Comparison of ENCODE assay signal across 8 cellular contexts in the genomic region with DNA sequence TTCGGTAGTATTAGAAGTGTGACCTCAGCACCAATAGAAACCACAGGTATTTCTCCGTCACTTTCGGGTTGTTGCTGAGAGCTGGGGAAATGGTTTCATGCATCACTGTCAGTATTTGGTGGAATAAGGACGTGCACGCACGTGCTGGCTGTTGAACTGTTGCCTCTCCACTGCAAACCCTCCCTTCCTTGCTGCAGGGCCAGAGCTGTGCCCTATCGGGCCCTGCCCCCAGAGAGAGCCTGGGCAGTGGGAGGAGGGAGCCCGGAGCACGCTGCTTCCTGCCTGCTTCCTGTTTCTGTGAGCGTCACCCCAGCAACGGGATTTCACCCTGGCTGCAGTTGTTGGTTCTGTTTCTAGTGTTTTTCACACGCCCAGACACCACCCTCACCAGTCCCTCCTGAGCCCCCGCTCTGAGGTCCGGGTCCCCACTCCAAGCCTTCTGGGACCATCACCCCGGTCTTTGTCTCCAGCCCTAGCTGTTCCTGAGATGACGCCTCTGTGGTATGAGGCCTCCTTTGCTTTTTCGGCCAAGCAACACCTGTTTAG. TPM values are rescaled to one million over a fixed set of nuclear protein-coding genes. Genes with fewer than 3 reads are reported as not detected.
DNase-seq lines count a peak whose midpoint lies in the region; ATAC-seq and TF ChIP-seq lines count a peak whose summit lies in the region.

No MANE protein-coding gene starts in this region.

- peak overlapping the region; percentile 90 to 96 for H3K4me3 Mint-ChIP-seq in activated T-cell treated with anti-CD3 and anti-CD28 coated beads, Interleukin-2, amount 50 U/mL, for 72 hours

- H3K9me3 Mint-ChIP-seq in activated T-cell treated with anti-CD3 and anti-CD28 coated beads, Interleukin-2, amount 50 U/mL, for 72 hours, result no peaks in the 10 kb centered on the region

- no peak overlapping the region for H2BK12ac ChIP-seq in neuronal stem cell (ENCODE audit: low read length)

- H3K9me3 ChIP-seq in PC-3 (ENCODE audit: low read length) (no peaks in the 10 kb centered on the region), neuronal stem cell (replicated peaks in 1 of 2; ENCODE audit: control insufficient read depth in 2 of 2, insufficient read depth in 1 of 2, low read depth in 1 of 2, low read length in 2 of 2) (no peaks in the 10 kb centered on the region), thoracic aorta (no peaks in the 10 kb centered on the region)

- no peak overlapping the region for H3K4me3 ChIP-seq in PC-3 (ENCODE audit: low read length)
- no peak overlapping the region for H3K4me3 ChIP-seq in fibroblast of the aortic adventitia (ENCODE audit: low read depth, low read length)
- peak overlapping the region in 1 of 2 donors; percentile 36 for H3K4me3 ChIP-seq in neuronal stem cell (ENCODE audit: low read length in 2 of 2)
- peak overlapping the region; percentile 63 for H3K4me3 ChIP-seq in thoracic aorta

- H3K14ac ChIP-seq in neuronal stem cell (ENCODE audit: low read length), result no peak overlapping the region

- H3K23ac ChIP-seq in neuronal stem cell (ENCODE audit: low read depth, low read length, poor library complexity), result no peak overlapping the region

- no peaks in the 10 kb centered on the region for H4K20me1 ChIP-seq in PC-3 (ENCODE audit: low read length)

- H3K18ac ChIP-seq in neuronal stem cell (ENCODE audit: low read length), result peak overlapping the region; percentile 86

- no peak overlapping the region for H3K4ac ChIP-seq in neuronal stem cell (ENCODE audit: low read length)

- H3K27ac ChIP-seq in PC-3 (ENCODE audit: low read length) (no peak overlapping the region), neuronal stem cell (replicated peaks; ENCODE audit: low read length) (no peak overlapping the region), thoracic aorta (peak overlapping the region; percentile 82 to 91)

- intact Hi-C loops in PC-3 (cut with micrococcal nuclease), result no loop called here

- no peak overlapping the region for H2AK5ac ChIP-seq in neuronal stem cell (ENCODE audit: low read depth, low read length)

- no CpG with 5 or more reads among the region's 17 CpGs for WGBS in neuronal stem cell (ENCODE audit: extremely low coverage in 2 of 2, insufficient read length in 2 of 2, insufficient replicate concordance in 1 of 2), 2 donors

- CTCF ChIA-PET in PC-3 (lab: Charles Lee), result interaction anchor here (0.6 to 2.2 kb wide), 5 partner anchors 11 to 70 kb away, joined by 3 to 13 read pairs (median 4); no protein-coding TSS in a partner anchor

- DNase-seq in AG20443 (ENCODE audit: low spot score) (peak; percentile 81), GM19238 (ENCODE audit: insufficient read length, low spot score) (peak; percentile 77), PC-3 (peak; percentile 41), fibroblast of the aortic adventitia (ENCODE audit: low read depth) (peak; percentile 61), neuronal stem cell (ENCODE audit: low spot score) (no peak), thoracic aorta (ENCODE audit: low spot score) (peak; percentile 57)
- peak; percentile 71 to 73 for DNase-seq in activated T-cell treated with anti-CD3 and anti-CD28 coated beads, Interleukin-2, amount 50 U/mL, for 72 hours

- TF ChIP-seq CTCF in PC-3 (conservative IDR thresholded peaks at IDR 0.05; ENCODE audit: low read depth, low read length) (no peak), fibroblast of the aortic adventitia (IDR thresholded peaks at IDR 0.05; ENCODE audit: insufficient read depth, low read length) (no peak), thoracic aorta (IDR thresholded peaks at IDR 0.05) (peak; percentile 18)

- H2BK5ac ChIP-seq in neuronal stem cell (ENCODE audit: low read length), result no peak overlapping the region

- no peaks in the 10 kb centered on the region for H3K9me2 ChIP-seq in PC-3 (replicated peaks; ENCODE audit: low read length)

- POLR2A ChIA-PET in PC-3 (lab: Charles Lee; ENCODE audit: unreplicated experiment), result no interaction called here

- H3K4me2 ChIP-seq in PC-3 (ENCODE audit: low read length), result peak overlapping the region; percentile 30
- peak overlapping the region; percentile 19 for H3K4me2 ChIP-seq in neuronal stem cell (ENCODE audit: insufficient read depth, low read length, poor library complexity, severe bottlenecking)

- no peak overlapping the region for H2BK15ac ChIP-seq in neuronal stem cell (ENCODE audit: low read length)

- ATAC-seq in HG03354 (IDR thresholded peaks at IDR 0.05; ENCODE audit: poor library complexity, severe bottlenecking, unreplicated experiment) (peak; percentile 79), PC-3 (peak; percentile 74), thoracic aorta (ENCODE audit: insufficient number of reproducible peaks, low FRiP score, low read depth) (peak; percentile 44)
- ATAC-seq in activated T-cell treated with anti-CD3 and anti-CD28 coated beads, Interleukin-2, amount 50 U/mL, for 72 hours (replicated peaks in 1 of 2), result peak; percentile 58 to 65

- H3K4me1 ChIP-seq in PC-3 (ENCODE audit: insufficient read depth, low read length) (peaks cover 22% of the 10 kb centered on the region), neuronal stem cell (ENCODE audit: control insufficient read depth in 2 of 2, insufficient read depth in 1 of 2, low read depth in 1 of 2, low read length in 2 of 2) (peaks cover 15 to 34% of the 10 kb centered on the region in 2 donors), thoracic aorta (ENCODE audit: control insufficient read depth in 1 of 2, low read depth in 2 of 2) (peaks cover 39 to 90% of the 10 kb centered on the region in 2 donors)

- H3K36me3 ChIP-seq in PC-3 (ENCODE audit: low read depth, low read length) (no peaks in the 10 kb centered on the region), neuronal stem cell (replicated peaks in 1 of 2; ENCODE audit: control insufficient read depth in 2 of 2, insufficient read depth in 2 of 2, low read length in 2 of 2) (peaks cover 0 to 5% of the 10 kb centered on the region in 2 donors), thoracic aorta (no peaks in the 10 kb centered on the region)

- no peak overlapping the region for H4K91ac ChIP-seq in neuronal stem cell (ENCODE audit: low read depth, low read length, poor library complexity)

- H3K79me2 ChIP-seq in PC-3 (ENCODE audit: low read length), result no peaks in the 10 kb centered on the region

- no peaks in the 10 kb centered on the region for H3F3A ChIP-seq in PC-3 (ENCODE audit: low read length, unreplicated experiment)

- no peak overlapping the region for H2BK120ac ChIP-seq in neuronal stem cell (ENCODE audit: low read depth, low read length)

- H2AFZ ChIP-seq in PC-3 (ENCODE audit: low read length) (peak overlapping the region; percentile 58), neuronal stem cell (ENCODE audit: low read length) (peak overlapping the region; percentile 81)

- H3K4me1 Mint-ChIP-seq in activated T-cell treated with anti-CD3 and anti-CD28 coated beads, Interleukin-2, amount 50 U/mL, for 72 hours (ENCODE audit: low read depth), result peaks cover 58% of the 10 kb centered on the region

- no peaks in the 10 kb centered on the region for H3K27me3 ChIP-seq in PC-3 (ENCODE audit: low read length)
- H3K27me3 ChIP-seq in neuronal stem cell (ENCODE audit: control insufficient read depth in 3 of 3, insufficient read depth in 3 of 3, low read depth in 1 of 3, low read length in 3 of 3), result no peaks in the 10 kb centered on the region
- no peaks in the 10 kb centered on the region for H3K27me3 ChIP-seq in thoracic aorta (replicated peaks; ENCODE audit: insufficient read depth)

- peak overlapping the region; percentile 49 for H3K27ac Mint-ChIP-seq in activated T-cell treated with anti-CD3 and anti-CD28 coated beads, Interleukin-2, amount 50 U/mL, for 72 hours

- H3K36me3 Mint-ChIP-seq in activated T-cell treated with anti-CD3 and anti-CD28 coated beads, Interleukin-2, amount 50 U/mL, for 72 hours (ENCODE audit: insufficient read depth in 2 of 2), result no peaks in the 10 kb centered on the region

- H3K27me3 Mint-ChIP-seq in activated T-cell treated with anti-CD3 and anti-CD28 coated beads, Interleukin-2, amount 50 U/mL, for 72 hours (ENCODE audit: low read depth), result no peaks in the 10 kb centered on the region

- H3K9ac ChIP-seq in PC-3 (ENCODE audit: low read length) (no peak overlapping the region), neuronal stem cell (ENCODE audit: low read depth, low read length, poor library complexity) (no peak overlapping the region)

- peaks cover 2% of the 10 kb centered on the region for H3K79me1 ChIP-seq in neuronal stem cell (ENCODE audit: low read depth, low read length)

- no peak overlapping the region for H4K8ac ChIP-seq in neuronal stem cell (ENCODE audit: low read depth, low read length)

- BruUV-seq in PC-3 (replicated peaks; lab: Mats Ljungman, UMichigan), result no TSS peak

RNA-seq across cellular contexts. Expression of a gene that starts 47.4 kb away (rescaled TPM):
- total RNA-seq in PC-3 (2014; rRNA removed) (87.8 and 106 TPM in 2 replicates), fibroblast of the aortic adventitia (ENCODE audit: low replicate concordance) (29.2 and 49.0 TPM in 2 replicates), thoracic aorta (100 to 1,000 TPM; 196 to 244 TPM)
- 100 to 1,000 TPM; 198 to 239 TPM for total RNA-seq in activated T-cell treated with anti-CD3 and anti-CD28 coated beads, Interleukin-2, amount 50 U/mL, for 72 hours
- 30.3 TPM for polyA plus RNA-seq in neuronal stem cell (2013, experiment 1 of 2)
- polyA plus RNA-seq in neuronal stem cell (2013, experiment 2 of 2), result 33.9 TPM

Comparison
In these comparisons a context has a peak if more than half of its experiments do, and no peak if none do; other contexts are left out.
1. H3K27ac ChIP-seq: peak in thoracic aorta (2 of 2); none in PC-3 (single experiment) and neuronal stem cell (single experiment).
2. Peak in every context shown above with its lines, with median percentiles within 50 percentile points of each other: ATAC-seq.